In the genomic region with DNA sequence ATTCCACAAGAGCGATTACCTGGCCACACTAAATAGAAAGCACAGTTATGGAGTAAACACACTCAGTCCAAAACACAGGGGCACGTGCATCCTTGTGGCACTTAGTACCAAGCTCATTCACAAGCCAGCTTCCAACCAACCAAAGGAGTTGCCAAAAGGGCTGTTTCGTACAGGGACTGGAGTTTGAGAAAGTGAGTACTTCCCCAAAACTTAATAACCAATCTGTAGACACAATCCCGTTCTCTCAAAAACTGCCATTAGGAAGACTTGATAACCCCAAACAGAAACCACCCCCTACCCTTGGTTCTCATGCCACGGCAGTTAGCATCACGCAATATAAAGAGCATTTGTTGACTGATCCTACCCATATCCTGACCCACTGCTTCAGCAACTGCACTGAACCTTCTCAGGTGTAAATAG, we compare ENCODE assay signal across 8 cellular contexts.
DNase-seq lines count a peak whose midpoint lies in the region; ATAC-seq, FAIRE-seq and TF ChIP-seq lines count a peak whose summit lies in the region.

No MANE protein-coding gene starts in this region.

- no peak for TF ChIP-seq POLR2A in H1 (IDR thresholded peaks at IDR 0.05; ENCODE audit: control extremely low read depth in 1 of 2, low read depth in 2 of 2, low read length in 2 of 2)

- H3K9ac ChIP-seq in H1 (replicated peaks in 1 of 4; ENCODE audit: extremely low read depth in 1 of 4, low read depth in 3 of 4, low read length in 3 of 4): peak overlapping the region in 2 of 4 experiments; percentile 0 to 28; a peak in 1 of 7 replicates

- H2BK20ac ChIP-seq in H1 (ENCODE audit: low read length): no peak overlapping the region

- no peak overlapping the region for H3K4ac ChIP-seq in H1 (replicated peaks; ENCODE audit: insufficient read length, low read depth, low read length)

- H3K9me3 ChIP-seq in H1 (ENCODE audit: insufficient read depth in 2 of 2, low read depth in 1 of 2, low read length in 1 of 2) (no peaks in the 10 kb centered on the region), mucosa of descending colon (no peaks in the 10 kb centered on the region), aorta (ENCODE audit: control insufficient read depth, low read length) (no peaks in the 10 kb centered on the region)

- H4K20me1 ChIP-seq in H1 (replicated peaks in 1 of 2; ENCODE audit: control insufficient read depth in 1 of 2, insufficient read depth in 2 of 2, low read length in 2 of 2): peaks cover 0 to 3% of the 10 kb centered on the region in 2 experiments

- POLR2A ChIA-PET in H1 (lab: Charles Lee; ENCODE audit: partially characterized antibody): interaction anchor here (1.9 to 2.2 kb wide), 2 partner anchors 10 to 11 kb away, joined by 6 read pairs; no protein-coding TSS in a partner anchor

- TF ChIP-seq EP300 in H1 (IDR thresholded peaks at IDR 0.05; ENCODE audit: borderline replicate concordance in 1 of 2, low read depth in 2 of 2, low read length in 2 of 2): no peak

- no peak overlapping the region for H3K14ac ChIP-seq in H1 (ENCODE audit: insufficient read length)

- no peak overlapping the region for H4K8ac ChIP-seq in H1 (ENCODE audit: extremely low read depth, insufficient read depth, low read length)

- peak overlapping the region; percentile 79 to 87 for H3K4me2 ChIP-seq in H1 (ENCODE audit: insufficient read depth in 1 of 2, low read depth in 2 of 2, low read length in 2 of 2)

- intact Hi-C loops in mucosa of descending colon (cut with DNase I, micrococcal nuclease) (loop anchor here in 1 of 2 donors (5.0 kb wide), 1 partner anchor 210 kb away; no protein-coding TSS in a partner anchor), aorta (cut with DNase I) (loop anchor here (5.0 to 10.0 kb wide), 3 partner anchors 83 to 205 kb away; partner anchors contain the start of gene SGMS1 (in 1 of the 2))

- no peaks in the 10 kb centered on the region for H3K79me1 ChIP-seq in H1 (ENCODE audit: low read depth, low read length)

- H3K4me1 ChIP-seq in H1 (replicated peaks in 1 of 4; ENCODE audit: control insufficient read depth in 3 of 4, insufficient read depth in 4 of 4, low read length in 3 of 4) (peaks cover 0 to 9% (median 5%) of the 10 kb centered on the region in 4 experiments; a peak in 6 of 7 replicates), mucosa of descending colon (ENCODE audit: low read depth) (no peaks in the 10 kb centered on the region), aorta (ENCODE audit: control insufficient read depth in 1 of 2, insufficient read depth in 2 of 2, low read length in 2 of 2) (no peaks in the 10 kb centered on the region)

- H2BK120ac ChIP-seq in H1 (replicated peaks; ENCODE audit: low read depth, low read length): no peak overlapping the region

- no peak overlapping the region for H4K5ac ChIP-seq in H1 (ENCODE audit: insufficient read length, low read depth, low read length)

- no peaks in the 10 kb centered on the region; the same call in 1 of the 2 replicates for H3K23me2 ChIP-seq in H1 (ENCODE audit: low read depth, low read length)

- H3K4me3 ChIP-seq in H1 (ENCODE audit: extremely low read depth in 1 of 4, insufficient read depth in 2 of 4, low read depth in 3 of 4, low read length in 4 of 4) (peak overlapping the region; percentile 40 to 63 (median 48)), mucosa of descending colon (peak overlapping the region; percentile 40), aorta (ENCODE audit: low read length in 2 of 2) (peak overlapping the region; percentile 72 to 93)

- no peaks in the 10 kb centered on the region for H3K36me3 ChIP-seq in H1 (ENCODE audit: control insufficient read depth in 2 of 4, insufficient read depth in 4 of 4, low read length in 3 of 4)
- no peaks in the 10 kb centered on the region for H3K36me3 ChIP-seq in mucosa of descending colon (ENCODE audit: low read depth)
- no peaks in the 10 kb centered on the region for H3K36me3 ChIP-seq in aorta (ENCODE audit: control insufficient read depth in 1 of 2, insufficient read depth in 2 of 2, low read length in 1 of 2)

- H2BK15ac ChIP-seq in H1 (ENCODE audit: low read length): no peak overlapping the region

- H3K56ac ChIP-seq in H1 (replicated peaks; ENCODE audit: insufficient read length, low read depth, low read length): no peak overlapping the region

- H3K27ac ChIP-seq in H1 (ENCODE audit: low read depth, low read length) (no peak overlapping the region), aorta (ENCODE audit: low read depth in 1 of 2, low read length in 2 of 2) (no peak overlapping the region)

- ATAC-seq in GM19452 (IDR thresholded peaks at IDR 0.05; ENCODE audit: unreplicated experiment): peak; percentile 17
- ATAC-seq in mucosa of descending colon: peak; percentile 20
- ATAC-seq in aorta (ENCODE audit: low FRiP score): peak; percentile 35
- ATAC-seq in HG02763 (IDR thresholded peaks at IDR 0.05; ENCODE audit: unreplicated experiment): no peak
- no peak for ATAC-seq in GM21619 (IDR thresholded peaks at IDR 0.05; ENCODE audit: unreplicated experiment)

- H2BK12ac ChIP-seq in H1 (ENCODE audit: low read depth, low read length): no peak overlapping the region

- 56% methylated on average over 6 of the region's 6 CpGs; no CpG with 5 or more reads in 1 of the 2 experiments for WGBS in H1 (ENCODE audit: extremely low coverage in 1 of 2, insufficient coverage in 1 of 2, insufficient read length in 1 of 2, insufficient replicate concordance in 2 of 2, low coverage in 1 of 2, low lambda C conversion rate in 2 of 2, missing lambda C conversion rate in 1 of 2), 2 experiments
- WGBS in aorta, 2 donors: 7 to 8% methylated on average over 6 of the region's 6 CpGs

- no peak overlapping the region for H2BK5ac ChIP-seq in H1 (ENCODE audit: low read depth, low read length)

- DNase-seq in A172 (ENCODE audit: low spot score) (peak; percentile 27), OCI-M1 (lab: John Stamatoyannopoulos, UW) (peak; percentile 83), H1 (ENCODE audit: low read depth in 1 of 2, low spot score in 2 of 2) (no peak), mucosa of descending colon (peak in 1 of 3 donors; percentile 13), aorta (no peak)

- H3K18ac ChIP-seq in H1 (ENCODE audit: extremely low read depth, low read length): no peak overlapping the region

- CTCF ChIA-PET in H1 (lab: Charles Lee; ENCODE audit: partially characterized antibody): interaction anchor here (0.8 to 1.2 kb wide), 3 partner anchors 14 to 54 kb away, joined by 3 to 4 read pairs (median 3); no protein-coding TSS in a partner anchor

- peaks cover 0 to 25% of the 10 kb centered on the region in 2 experiments; a peak in 3 of 4 replicates for H3K79me2 ChIP-seq in H1 (ENCODE audit: control insufficient read depth in 1 of 2, insufficient read depth in 2 of 2, low read length in 2 of 2)

- FAIRE-seq in H1 (lab: Jason Lieb, UNC): no peak

- no peaks in the 10 kb centered on the region for H3K27me3 ChIP-seq in H1 (replicated peaks in 1 of 4; ENCODE audit: control insufficient read depth in 3 of 4, extremely low read depth in 1 of 4, insufficient read depth in 3 of 4, low read length in 3 of 4)
- H3K27me3 ChIP-seq in aorta (ENCODE audit: control insufficient read depth in 1 of 2, insufficient read depth in 2 of 2, low read length in 1 of 2): no peaks in the 10 kb centered on the region

- no peak overlapping the region for H3K23ac ChIP-seq in H1 (ENCODE audit: insufficient read length)

- no peak for TF ChIP-seq CTCF in H1 (IDR thresholded peaks at IDR 0.05; ENCODE audit: control extremely low read depth in 1 of 3, insufficient read depth in 1 of 3, low read depth in 1 of 3, low read length in 3 of 3)
- no peak for TF ChIP-seq CTCF in mucosa of descending colon (IDR thresholded peaks at IDR 0.05)

- no peak overlapping the region for H4K91ac ChIP-seq in H1 (replicated peaks; ENCODE audit: insufficient read length, low read length)

- H2AFZ ChIP-seq in H1 (ENCODE audit: low read length): peak overlapping the region; percentile 3; the same call in 1 of the 2 replicates

- no peak overlapping the region for H2AK5ac ChIP-seq in H1 (ENCODE audit: low read depth, low read length)

- no peak for TF ChIP-seq RAD21 in H1 (IDR thresholded peaks at IDR 0.05 in 1 of 2, conservative IDR thresholded peaks at IDR 0.05 in 1 of 2; ENCODE audit: low read depth in 2 of 2, low read length in 2 of 2)

TF ChIP-seq in H1, 55 proteins besides CTCF, POLR2A, EP300 and RAD21 (continues in another document):
- TF ChIP-seq TEAD4 (IDR thresholded peaks at IDR 0.05; ENCODE audit: low read depth, low read length) (no peak), YY1 (IDR thresholded peaks at IDR 0.05; ENCODE audit: low read depth, low read length) (no peak)

Comparison
In these comparisons a context has a peak if more than half of its experiments do, and no peak if none do; other contexts are left out.
1. DNase-seq: peak in A172 (single experiment) and OCI-M1 (single experiment); none in H1 (0 of 2) and aorta (0 of 2).
2. ATAC-seq: peak in GM19452 (single experiment), mucosa of descending colon (single experiment) and aorta (single experiment); none in HG02763 (single experiment) and GM21619 (single experiment).
3. Peak in every context shown above with its lines, with median percentiles within 50 percentile points of each other: H3K4me3 ChIP-seq.